In the genomic region with DNA sequence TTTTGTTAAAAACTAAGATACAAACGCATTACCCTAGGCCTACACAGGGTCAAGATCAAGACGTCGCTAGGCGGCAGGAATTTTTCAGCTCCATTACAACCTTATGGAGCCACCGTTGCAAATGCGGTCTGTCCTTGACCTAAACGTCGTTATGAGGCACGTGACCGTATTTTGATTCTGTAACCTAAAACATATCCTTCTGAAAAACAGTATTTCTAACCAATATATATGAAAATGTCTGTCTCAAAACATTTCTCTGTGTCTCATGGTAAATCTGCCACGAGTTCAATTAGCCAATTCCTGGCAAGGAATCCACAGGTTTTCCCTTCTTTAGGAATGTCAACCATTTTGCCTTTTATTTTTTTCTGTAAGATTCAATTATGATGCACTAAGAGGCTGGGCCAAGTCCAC, we compare ENCODE assay signal across 8 cellular contexts. TPM values are rescaled to one million over a fixed set of nuclear protein-coding genes. Genes with fewer than 3 reads are reported as not detected.
DNase-seq lines count a peak whose midpoint lies in the region; ATAC-seq and TF ChIP-seq lines count a peak whose summit lies in the region.

No MANE protein-coding gene starts in this region.

- H3K9me3 ChIP-seq in cardiac muscle cell (ENCODE audit: low read depth) = no peaks in the 10 kb centered on the region

- DNase-seq in cardiac muscle cell (ENCODE audit: low read depth in 1 of 2, low spot score in 1 of 2) (peak; percentile 61 to 64), Right ventricle myocardium inferior (ENCODE audit: missing footprints) (no peak), NCI-H526 (lab: John Stamatoyannopoulos, UW) (peak; percentile 30 to 61), astrocyte of the spinal cord (ENCODE audit: low read depth, low spot score) (no peak), substantia nigra (lab: John Stamatoyannopoulos, UW) (peak in 13 of 49 donors; percentile 5 to 48 (median 30)), NCI-H1092 (lab: John Stamatoyannopoulos, UW) (no peak)

- H3K4me3 ChIP-seq in cardiac muscle cell (peak overlapping the region; percentile 78), astrocyte of the spinal cord (ENCODE audit: low read depth, low read length) (peak overlapping the region; percentile 100)

- intact Hi-C loops in Right ventricle myocardium inferior (cut with DNase I) = loop anchor here (5.0 kb wide), 1 partner anchor 64 kb away; no protein-coding TSS in a partner anchor

- peak overlapping the region; percentile 86 for H3K27ac ChIP-seq in cardiac muscle cell
- peak overlapping the region; percentile 98 for H3K27ac ChIP-seq in layer of hippocampus (ENCODE audit: low read depth, low read length)
- H3K27ac ChIP-seq in substantia nigra (ENCODE audit: low read depth, low read length, poor library complexity, severe bottlenecking) = peak overlapping the region; percentile 99

- H3K27me3 ChIP-seq in cardiac muscle cell = no peaks in the 10 kb centered on the region
- no peaks in the 10 kb centered on the region for H3K27me3 ChIP-seq in layer of hippocampus (ENCODE audit: control insufficient read depth, insufficient read depth, low read length)

- peaks cover 19% of the 10 kb centered on the region for H3K4me1 ChIP-seq in cardiac muscle cell (ENCODE audit: low read depth)

- in situ Hi-C loops in astrocyte of the spinal cord (cut with HindIII; ENCODE audit: low sequenced_read_pairs) = no loop called here

- no peaks in the 10 kb centered on the region for H3K36me3 ChIP-seq in cardiac muscle cell

- ATAC-seq in Right ventricle myocardium inferior = no peak
- ATAC-seq in HG03159 (IDR thresholded peaks at IDR 0.05; ENCODE audit: unreplicated experiment) = no peak

- peak; percentile 20 for TF ChIP-seq CTCF in cardiac muscle cell (IDR thresholded peaks at IDR 0.05; ENCODE audit: low read depth, low read length)
- TF ChIP-seq CTCF in astrocyte of the spinal cord (IDR thresholded peaks at IDR 0.05; ENCODE audit: low read depth, low read length) = peak; percentile 28

RNA-seq across cellular contexts. Expression of gene RTN4, which starts 1.7 kb away (rescaled TPM):
- total RNA-seq in cardiac muscle cell = 164 and 186 TPM in 2 replicates
- 205 and 223 TPM in 2 replicates for polyA plus RNA-seq in cardiac muscle cell
- 78.4 TPM for total RNA-seq in Right ventricle myocardium inferior

Comparison
In these comparisons a context has a peak if more than half of its experiments do, and no peak if none do; other contexts are left out.
1. DNase-seq: peak in cardiac muscle cell (2 of 2) and NCI-H526 (2 of 2); none in Right ventricle myocardium inferior (single experiment), astrocyte of the spinal cord (single experiment) and NCI-H1092 (single experiment).
2. Peak in every context shown above with its lines, with median percentiles within 50 percentile points of each other: H3K27ac ChIP-seq.